Comparison of ENCODE assay signal across 6 cellular contexts in genomic region chr12:55706840-55707671, GRCh38. TPM values are rescaled to one million over a fixed set of nuclear protein-coding genes. Genes with fewer than 3 reads are reported as not detected.
A peak's percentile ranks its signal among the peaks of the same experiment; 100 is the strongest.
DNase-seq lines count a peak whose midpoint lies in the region; ATAC-seq and TF ChIP-seq lines count a peak whose summit lies in the region.

No MANE protein-coding gene starts in this region.

- H3K4me1 ChIP-seq in A673 (ENCODE audit: insufficient read depth, low read length, poor library complexity, severe bottlenecking) (peaks cover 14% of the 10 kb centered on the region), thymus (ENCODE audit: control insufficient read depth, insufficient read depth, low read length) (peaks cover 24% of the 10 kb centered on the region)

- no peak overlapping the region for H3K27ac ChIP-seq in A673 (ENCODE audit: low read depth, low read length, poor library complexity, severe bottlenecking)
- H3K27ac ChIP-seq in thymus (ENCODE audit: low read depth), result no peak overlapping the region

- 17% methylated on average over 23 of the region's 23 CpGs for WGBS in thymus

- no TSS peak for BruUV-seq in A673 (replicated peaks; lab: Mats Ljungman, UMichigan)

- H3K36me3 ChIP-seq in A673 (ENCODE audit: insufficient read depth, low read length, poor library complexity, severe bottlenecking) (no peaks in the 10 kb centered on the region), thymus (ENCODE audit: control insufficient read depth, insufficient read depth) (no peaks in the 10 kb centered on the region)

- ATAC-seq in left ventricle myocardium superior (no peak), HG03108 (IDR thresholded peaks at IDR 0.05; ENCODE audit: unreplicated experiment) (no peak), GM21423 (IDR thresholded peaks at IDR 0.05; ENCODE audit: unreplicated experiment) (no peak)

- intact Hi-C loops in A673 (cut with micrococcal nuclease; ENCODE audit: unreplicated experiment) (no loop called here), left ventricle myocardium superior (cut with micrococcal nuclease) (no loop called here)

- DNase-seq in A673 (ENCODE audit: low spot score), result no peak
- peak; percentile 41 to 76 for DNase-seq in NOMO-1 (lab: John Stamatoyannopoulos, UW; ENCODE audit: unreplicated experiment in 2 of 2)
- DNase-seq in left ventricle myocardium superior, result peak; percentile 46

- CTCF ChIA-PET in A673 (lab: Charles Lee), result interaction anchor here (1.0 kb wide), 1 partner anchor 32 kb away, joined by 3 read pairs; no protein-coding TSS in a partner anchor

- no peaks in the 10 kb centered on the region for H3K27me3 ChIP-seq in A673 (replicated peaks; ENCODE audit: insufficient read depth, low read depth, low read length, poor library complexity)
- peaks cover 22% of the 10 kb centered on the region for H3K27me3 ChIP-seq in thymus (ENCODE audit: control insufficient read depth, insufficient read depth)

- POLR2A ChIA-PET in A673 (lab: Charles Lee; ENCODE audit: low non-redundant PET), result no interaction called here

- H3K9me3 ChIP-seq in A673 (ENCODE audit: low read depth, low read length, poor library complexity, severe bottlenecking) (no peaks in the 10 kb centered on the region), thymus (ENCODE audit: control insufficient read depth) (no peaks in the 10 kb centered on the region)

- TF ChIP-seq CTCF in A673 (conservative IDR thresholded peaks at IDR 0.05; ENCODE audit: low read depth, low read length), result no peak

- H3K4me3 ChIP-seq in A673 (ENCODE audit: low read depth, low read length, poor library complexity, severe bottlenecking), result peak overlapping the region; percentile 58
- peak overlapping the region; percentile 56 for H3K4me3 ChIP-seq in thymus (ENCODE audit: low read length)

RNA-seq across cellular contexts. Expression of gene ITGA7, which starts 0.6 kb away (rescaled TPM):
- total RNA-seq in A673 (2021) (14.7 and 21.4 TPM in 2 replicates), left ventricle myocardium superior (488 TPM)
- 18.7 TPM for polyA plus RNA-seq in thymus

RNA-seq across cellular contexts. Expression of gene BLOC1S1, which starts 8.8 kb away (rescaled TPM):
- total RNA-seq in A673 (2021), result 76.0 and 86.3 TPM in 2 replicates
- total RNA-seq in left ventricle myocardium superior, result 124 TPM
- polyA plus RNA-seq in thymus, result 190 TPM

RNA-seq across cellular contexts. Expression of gene RDH5, which starts 13.1 kb away (rescaled TPM):
- total RNA-seq in A673 (2021) (6.7 and 9.7 TPM in 2 replicates), left ventricle myocardium superior (13.5 TPM)
- 7.6 TPM for polyA plus RNA-seq in thymus

RNA-seq across cellular contexts. Expression of gene CD63, which starts 21.8 kb away (rescaled TPM):
- total RNA-seq in A673 (2021) (367 and 371 TPM in 2 replicates), left ventricle myocardium superior (733 TPM)
- polyA plus RNA-seq in thymus, result 598 TPM

RNA-seq across cellular contexts. Expression of gene GDF11, which starts 35.9 kb away (rescaled TPM):
- total RNA-seq in A673 (2021) (38.4 and 46.9 TPM in 2 replicates), left ventricle myocardium superior (8.9 TPM)
- 2.8 TPM for polyA plus RNA-seq in thymus

Comparison
In these comparisons a context has a peak if more than half of its experiments do, and no peak if none do; other contexts are left out.
1. RNA of gene ITGA7, which starts 0.6 kb away (total RNA-seq): 488 TPM in left ventricle myocardium superior (single experiment); 14.7 to 21.4 TPM in A673; every median in the first group is over 10 times any median in the second.